14 cellular contexts compared by ENCODE assay signal in the genomic region with DNA sequence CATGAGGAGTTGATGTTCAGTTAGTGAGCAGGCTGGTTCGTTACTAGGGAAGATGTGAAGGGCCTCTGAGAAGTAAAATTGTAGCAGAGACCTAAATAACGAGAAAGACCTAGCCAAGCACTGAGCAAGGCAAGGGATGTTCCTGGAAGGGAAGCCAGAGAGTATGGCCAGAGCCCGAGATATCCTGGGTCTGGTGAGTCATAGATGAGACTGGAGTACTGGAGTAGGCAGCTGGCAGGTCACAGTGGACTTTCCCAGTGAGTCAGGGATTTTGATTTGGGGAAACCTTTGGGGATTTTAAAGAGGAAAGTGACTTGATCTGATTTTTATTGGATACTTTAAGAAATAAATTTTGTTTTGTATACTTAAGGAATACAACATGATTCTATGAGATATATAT.
DNase-seq lines count a peak whose midpoint lies in the region; ATAC-seq and TF ChIP-seq lines count a peak whose summit lies in the region.
"Had no signal": no experiment of that assay in that cellular context is flagged by ENCODE, and none has a peak within 500 bp of the region (broad histone marks: within the 10 kb centered on the region; RNA-seq: fewer than 3 reads in every experiment).

No MANE protein-coding gene starts in this region.

- WGBS in heart left ventricle, 4 donors: 55 to 63% (median 60%) methylated on average over 3 of the region's 3 CpGs

- H3K4me3 ChIP-seq in adipocyte (ENCODE audit: low read length) (no peak overlapping the region), heart left ventricle (no peak overlapping the region), gastrocnemius medialis (no peak overlapping the region), MM.1S (ENCODE audit: low read length) (no peak overlapping the region)
- H3K4me3 ChIP-seq: lung had no signal

- no peaks in the 10 kb centered on the region for H3K27me3 Mint-ChIP-seq in WTC11 (ENCODE audit: low read depth)
- H3K27me3 Mint-ChIP-seq: activated CD4-positive, alpha-beta T cell treated with anti-CD3 and anti-CD28 coated beads, Interleukin-2, amount 10 ng/mL, durations not matched to agents 24 days and 14 days; activated naive CD4-positive, alpha-beta T cell treated with anti-CD3 and anti-CD28 coated beads, Interleukin-2, amount 50 U/mL, for 24 hours had no signal

- CTCF ChIA-PET in WTC11 (lab: Charles Lee): no interaction called here

- H3K27me3 ChIP-seq in adipocyte (replicated peaks; ENCODE audit: control insufficient read depth, insufficient read depth, low read length): no peaks in the 10 kb centered on the region
- no peaks in the 10 kb centered on the region for H3K27me3 ChIP-seq in heart left ventricle
- no peaks in the 10 kb centered on the region for H3K27me3 ChIP-seq in gastrocnemius medialis
- H3K27me3 ChIP-seq in MM.1S (replicated peaks; ENCODE audit: insufficient read depth, low read length): no peaks in the 10 kb centered on the region

- in situ Hi-C loops in gastrocnemius medialis (cut with MboI; ENCODE audit: low sequenced_read_pairs in 4 of 4): no loop called here

- no peak overlapping the region for H3K4me3 Mint-ChIP-seq in WTC11
- H3K4me3 Mint-ChIP-seq: activated CD4-positive, alpha-beta T cell treated with anti-CD3 and anti-CD28 coated beads, Interleukin-2, amount 10 ng/mL, durations not matched to agents 24 days and 14 days; activated naive CD4-positive, alpha-beta T cell treated with anti-CD3 and anti-CD28 coated beads, Interleukin-2, amount 50 U/mL, for 24 hours had no signal

- peaks cover 19% of the 10 kb centered on the region for H3K4me1 ChIP-seq in adipocyte (ENCODE audit: control insufficient read depth, insufficient read depth, low read length)
- peaks cover 0 to 10% (median 0%) of the 10 kb centered on the region in 12 donors for H3K4me1 ChIP-seq in heart left ventricle
- H3K4me1 ChIP-seq in gastrocnemius medialis: peaks cover 0 to 5% of the 10 kb centered on the region in 2 donors
- H3K4me1 ChIP-seq in MM.1S (ENCODE audit: low read length): no peaks in the 10 kb centered on the region

- H3K36me3 ChIP-seq in adipocyte (ENCODE audit: control insufficient read depth, insufficient read depth, low read length, severe bottlenecking) (no peaks in the 10 kb centered on the region), heart left ventricle (no peaks in the 10 kb centered on the region), gastrocnemius medialis (no peaks in the 10 kb centered on the region), MM.1S (replicated peaks; ENCODE audit: insufficient read depth, low read length) (no peaks in the 10 kb centered on the region)

- H3F3A ChIP-seq in MM.1S (ENCODE audit: insufficient read depth, low read length): no peaks in the 10 kb centered on the region

- no peaks in the 10 kb centered on the region for H3K9me3 ChIP-seq in adipocyte (ENCODE audit: control insufficient read depth, low read length)
- H3K9me3 ChIP-seq in heart left ventricle: no peaks in the 10 kb centered on the region
- no peaks in the 10 kb centered on the region for H3K9me3 ChIP-seq in gastrocnemius medialis
- no peaks in the 10 kb centered on the region for H3K9me3 ChIP-seq in MM.1S (replicated peaks; ENCODE audit: insufficient read depth, low read length)

- TF ChIP-seq CTCF in heart left ventricle (IDR thresholded peaks at IDR 0.05): no peak
- no peak for TF ChIP-seq CTCF in gastrocnemius medialis (IDR thresholded peaks at IDR 0.05 in 4 of 5, conservative IDR thresholded peaks at IDR 0.05 in 1 of 5)
- no peak for TF ChIP-seq CTCF in MM.1S (IDR thresholded peaks at IDR 0.05; ENCODE audit: low read length)
- no peak for TF ChIP-seq CTCF in WTC11 (IDR thresholded peaks at IDR 0.05)

- ATAC-seq in heart left ventricle (peak; percentile 81 to 98 (median 94)), gastrocnemius medialis (peak; percentile 97 to 99), WTC11 (no peak)

- no peak overlapping the region for H3K27ac Mint-ChIP-seq in WTC11
- H3K27ac Mint-ChIP-seq: activated CD4-positive, alpha-beta T cell treated with anti-CD3 and anti-CD28 coated beads, Interleukin-2, amount 10 ng/mL, durations not matched to agents 24 days and 14 days; activated naive CD4-positive, alpha-beta T cell treated with anti-CD3 and anti-CD28 coated beads, Interleukin-2, amount 50 U/mL, for 24 hours had no signal

- H3K9ac ChIP-seq in adipocyte (ENCODE audit: low read length) (no peak overlapping the region), MM.1S (ENCODE audit: low read length) (no peak overlapping the region)

- H3K27ac ChIP-seq in heart left ventricle (peak overlapping the region in 6 of 12 donors; percentile 20 to 51 (median 36)), gastrocnemius medialis (no peak overlapping the region), MM.1S (ENCODE audit: low read length) (no peak overlapping the region)

- peak; percentile 16 for DNase-seq in ELF-1 (ENCODE audit: low read depth, low spot score)
- peak; percentile 6 for DNase-seq in adipocyte (ENCODE audit: low read depth)
- peak in 4 of 5 donors; percentile 34 to 64 (median 50) for DNase-seq in heart left ventricle
- DNase-seq in gastrocnemius medialis: peak; percentile 14 to 59
- no peak for DNase-seq in MM.1S
- DNase-seq in activated CD8-positive, alpha-beta memory T cell treated with anti-CD3 and anti-CD28 coated beads, Interleukin-2, amount 50 U/mL, for 48 hours: no peak
- DNase-seq in WTC11 (ENCODE audit: low spot score): no peak
- no peak for DNase-seq in middle frontal gyrus (ENCODE audit: extremely low spot score, low spot score)
- DNase-seq: activated CD4-positive, alpha-beta T cell treated with anti-CD3 and anti-CD28 coated beads, Interleukin-2, amount 10 ng/mL, durations not matched to agents 24 days and 14 days; DND-41; GOT3; NCI-H2227 treated with DMSO at 0.1 percent for 48 hours had no signal

- H3K79me2 ChIP-seq in MM.1S (ENCODE audit: low read length): no peaks in the 10 kb centered on the region

- H3K4me2 ChIP-seq in MM.1S (ENCODE audit: low read depth, low read length): no peak overlapping the region

- H3K36me3 Mint-ChIP-seq in WTC11: peaks cover 3% of the 10 kb centered on the region; the same call in 1 of the 2 replicates
- H3K36me3 Mint-ChIP-seq: activated naive CD4-positive, alpha-beta T cell treated with anti-CD3 and anti-CD28 coated beads, Interleukin-2, amount 50 U/mL, for 24 hours had no signal

- peaks cover 25% of the 10 kb centered on the region for H3K9me3 Mint-ChIP-seq in WTC11
- H3K9me3 Mint-ChIP-seq: activated CD4-positive, alpha-beta T cell treated with anti-CD3 and anti-CD28 coated beads, Interleukin-2, amount 10 ng/mL, durations not matched to agents 24 days and 14 days; activated naive CD4-positive, alpha-beta T cell treated with anti-CD3 and anti-CD28 coated beads, Interleukin-2, amount 50 U/mL, for 24 hours had no signal

- TF ChIP-seq POLR2A in heart left ventricle (IDR thresholded peaks at IDR 0.05) (no peak), gastrocnemius medialis (IDR thresholded peaks at IDR 0.05) (no peak)

- H2AFZ ChIP-seq in MM.1S (ENCODE audit: low read length): no peak overlapping the region

- intact Hi-C loops in heart left ventricle (cut with DNase I): no loop called here
- intact Hi-C loops in gastrocnemius medialis (cut with DNase I; ENCODE audit: low total_unique reads): no loop called here

- H3K4me1 Mint-ChIP-seq in WTC11: peaks cover 6% of the 10 kb centered on the region
- H3K4me1 Mint-ChIP-seq: activated CD4-positive, alpha-beta T cell treated with anti-CD3 and anti-CD28 coated beads, Interleukin-2, amount 10 ng/mL, durations not matched to agents 24 days and 14 days; activated naive CD4-positive, alpha-beta T cell treated with anti-CD3 and anti-CD28 coated beads, Interleukin-2, amount 50 U/mL, for 24 hours had no signal

- H3K9me2 ChIP-seq in MM.1S (replicated peaks; ENCODE audit: insufficient read depth, low read length): no peaks in the 10 kb centered on the region

- POLR2A ChIA-PET in WTC11 (lab: Charles Lee): no interaction called here

- no peaks in the 10 kb centered on the region for H4K20me1 ChIP-seq in MM.1S (ENCODE audit: insufficient read depth, low read length)

TF ChIP-seq in WTC11, 78 proteins besides CTCF, POLR2A, EP300 and RAD21 (continues in another document):
- TF ChIP-seq NR1H2 (CRISPR knock-in tag; IDR thresholded peaks at IDR 0.05) (no peak), RORB (CRISPR knock-in tag; IDR thresholded peaks at IDR 0.05) (no peak), ZNF396 (CRISPR knock-in tag; IDR thresholded peaks at IDR 0.05; ENCODE audit: borderline replicate concordance) (no peak), MYBL2 (CRISPR knock-in tag; IDR thresholded peaks at IDR 0.05) (no peak), ETV6 (CRISPR knock-in tag; IDR thresholded peaks at IDR 0.05) (no peak), ZNF232 (CRISPR knock-in tag; IDR thresholded peaks at IDR 0.05) (no peak), EMX1 (CRISPR knock-in tag; IDR thresholded peaks at IDR 0.05) (no peak)
- TF ChIP-seq, protein P1, sequence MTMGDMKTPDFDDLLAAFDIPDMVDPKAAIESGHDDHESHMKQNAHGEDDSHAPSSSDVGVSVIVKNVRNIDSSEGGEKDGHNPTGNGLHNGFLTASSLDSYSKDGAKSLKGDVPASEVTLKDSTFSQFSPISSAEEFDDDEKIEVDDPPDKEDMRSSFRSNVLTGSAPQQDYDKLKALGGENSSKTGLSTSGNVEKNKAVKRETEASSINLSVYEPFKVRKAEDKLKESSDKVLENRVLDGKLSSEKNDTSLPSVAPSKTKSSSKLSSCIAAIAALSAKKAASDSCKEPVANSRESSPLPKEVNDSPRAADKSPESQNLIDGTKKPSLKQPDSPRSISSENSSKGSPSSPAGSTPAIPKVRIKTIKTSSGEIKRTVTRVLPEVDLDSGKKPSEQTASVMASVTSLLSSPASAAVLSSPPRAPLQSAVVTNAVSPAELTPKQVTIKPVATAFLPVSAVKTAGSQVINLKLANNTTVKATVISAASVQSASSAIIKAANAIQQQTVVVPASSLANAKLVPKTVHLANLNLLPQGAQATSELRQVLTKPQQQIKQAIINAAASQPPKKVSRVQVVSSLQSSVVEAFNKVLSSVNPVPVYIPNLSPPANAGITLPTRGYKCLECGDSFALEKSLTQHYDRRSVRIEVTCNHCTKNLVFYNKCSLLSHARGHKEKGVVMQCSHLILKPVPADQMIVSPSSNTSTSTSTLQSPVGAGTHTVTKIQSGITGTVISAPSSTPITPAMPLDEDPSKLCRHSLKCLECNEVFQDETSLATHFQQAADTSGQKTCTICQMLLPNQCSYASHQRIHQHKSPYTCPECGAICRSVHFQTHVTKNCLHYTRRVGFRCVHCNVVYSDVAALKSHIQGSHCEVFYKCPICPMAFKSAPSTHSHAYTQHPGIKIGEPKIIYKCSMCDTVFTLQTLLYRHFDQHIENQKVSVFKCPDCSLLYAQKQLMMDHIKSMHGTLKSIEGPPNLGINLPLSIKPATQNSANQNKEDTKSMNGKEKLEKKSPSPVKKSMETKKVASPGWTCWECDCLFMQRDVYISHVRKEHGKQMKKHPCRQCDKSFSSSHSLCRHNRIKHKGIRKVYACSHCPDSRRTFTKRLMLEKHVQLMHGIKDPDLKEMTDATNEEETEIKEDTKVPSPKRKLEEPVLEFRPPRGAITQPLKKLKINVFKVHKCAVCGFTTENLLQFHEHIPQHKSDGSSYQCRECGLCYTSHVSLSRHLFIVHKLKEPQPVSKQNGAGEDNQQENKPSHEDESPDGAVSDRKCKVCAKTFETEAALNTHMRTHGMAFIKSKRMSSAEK (CRISPR knock-in tag; IDR thresholded peaks at IDR 0.05; ENCODE audit: borderline replicate concordance): no peak

Comparison
In these comparisons a context has a peak if more than half of its experiments do, and no peak if none do; other contexts are left out.
1. DNase-seq: peak in ELF-1 (single experiment), adipocyte (single experiment), heart left ventricle (4 of 5) and gastrocnemius medialis (2 of 2); none in MM.1S (single experiment), activated CD8-positive, alpha-beta memory T cell treated with anti-CD3 and anti-CD28 coated beads, Interleukin-2, amount 50 U/mL, for 48 hours (single experiment), WTC11 (single experiment) and middle frontal gyrus (single experiment).